In genomic region chr5:97183930-97184213, GRCh38 we compare ENCODE assay signal across 1 cellular context.
TF ChIP-seq lines count a peak whose summit lies in the region.

No MANE protein-coding gene starts in this region.

TF ChIP-seq in GM12878, 131 proteins besides CTCF, POLR2A, EP300 and RAD21 (continued from another document):
- TF ChIP-seq ZBTB11 (CRISPR knock-in tag; IDR thresholded peaks at IDR 0.05) (no peak), RBBP5 (conservative IDR thresholded peaks at IDR 0.05) (no peak), ZNF687 (IDR thresholded peaks at IDR 0.05) (peak; percentile 97), NFIC (IDR thresholded peaks at IDR 0.05; ENCODE audit: low read depth, low read length) (no peak), SMC3 (IDR thresholded peaks at IDR 0.05; ENCODE audit: borderline replicate concordance, low read length) (no peak), ATF3 (IDR thresholded peaks at IDR 0.05; ENCODE audit: borderline replicate concordance, extremely low read depth, low read depth, low read length) (peak; percentile 26; the same call in 1 of the 2 replicates), TCF12 (IDR thresholded peaks at IDR 0.05; ENCODE audit: low read depth, low read length) (0 out of 2 replicates have a peak, but pooled peaks have one; percentile 0), MEF2B (IDR thresholded peaks at IDR 0.05; ENCODE audit: partially characterized antibody, poor library complexity, severe bottlenecking) (peak; percentile 3), DPF2 (IDR thresholded peaks at IDR 0.05) (no peak), IKZF2 (IDR thresholded peaks at IDR 0.05) (0 out of 4 replicates have a peak, but pooled peaks of 1 of the 2 experiments have one; percentile 13), ZNF207 (IDR thresholded peaks at IDR 0.05; ENCODE audit: borderline replicate concordance) (no peak), ZNF622 (IDR thresholded peaks at IDR 0.05) (no peak), SMARCA5 (IDR thresholded peaks at IDR 0.05) (peak; percentile 55; the same call in 1 of the 2 replicates), SUPT20H (IDR thresholded peaks at IDR 0.05; ENCODE audit: borderline replicate concordance, control insufficient read depth, low read depth, low read length) (no peak), NFXL1 (IDR thresholded peaks at IDR 0.05; ENCODE audit: borderline replicate concordance) (no peak)
